ENCODE assay signal across 11 cellular contexts in the genomic region with DNA sequence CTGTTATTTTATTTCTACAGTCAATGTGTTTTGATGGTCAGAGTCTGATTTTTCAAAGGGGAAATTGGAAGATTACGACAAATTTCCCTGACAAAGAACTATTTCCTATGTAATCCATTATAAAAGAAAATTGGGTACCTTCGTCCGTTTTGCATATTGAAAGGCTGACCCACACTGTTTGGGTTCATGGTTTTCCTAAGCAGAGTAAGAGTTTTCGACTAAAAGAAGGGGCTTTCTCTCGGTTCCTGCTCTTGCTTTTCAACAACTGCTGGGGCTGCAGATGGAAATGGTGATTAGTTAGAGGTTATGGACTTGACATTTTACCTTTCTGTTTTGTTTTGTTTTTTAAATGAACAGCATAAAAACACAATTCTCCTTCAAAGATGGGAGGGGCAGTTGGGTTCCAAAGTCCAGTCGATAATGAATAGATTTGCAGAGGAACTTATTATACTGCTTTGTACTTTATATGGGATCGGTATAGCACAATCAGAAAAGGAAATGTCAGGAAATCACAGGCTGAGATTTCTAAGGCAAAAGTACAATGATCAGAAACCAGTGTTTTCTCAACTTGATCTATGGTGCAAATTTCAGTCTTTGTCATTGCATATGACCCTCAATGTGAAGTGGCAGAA. TPM values are rescaled to one million over a fixed set of nuclear protein-coding genes. Genes with fewer than 3 reads are reported as not detected.
DNase-seq lines count a peak whose midpoint lies in the region; TF ChIP-seq lines count a peak whose summit lies in the region.
"Had no signal": no experiment of that assay in that cellular context is flagged by ENCODE, and none has a peak within 500 bp of the region (broad histone marks: within the 10 kb centered on the region; RNA-seq: fewer than 3 reads in every experiment).

No MANE protein-coding gene starts in this region.

- TF ChIP-seq CTCF in glutamatergic neuron (IDR thresholded peaks at IDR 0.05; ENCODE audit: partially characterized antibody, unreplicated experiment) (no peak), prostate gland (IDR thresholded peaks at IDR 0.05) (no peak)

- H3K9me3 Mint-ChIP-seq in glutamatergic neuron (ENCODE audit: unreplicated experiment): no peaks in the 10 kb centered on the region
- H3K9me3 Mint-ChIP-seq in immature natural killer cell: peaks cover 0 to 8% (median under 1%) of the 10 kb centered on the region in 6 donors

- H3K4me3 ChIP-seq in GM08714 (ENCODE audit: low read length): peak overlapping the region; percentile 19; the same call in 1 of the 2 replicates
- peak overlapping the region; percentile 20 to 22 for H3K4me3 ChIP-seq in prostate gland

- no peak for TF ChIP-seq POLR2A in prostate gland (IDR thresholded peaks at IDR 0.05)

- H3K36me3 Mint-ChIP-seq in glutamatergic neuron (ENCODE audit: unreplicated experiment): no peaks in the 10 kb centered on the region
- no peaks in the 10 kb centered on the region for H3K36me3 Mint-ChIP-seq in immature natural killer cell

- H3K27me3 Mint-ChIP-seq in glutamatergic neuron (ENCODE audit: unreplicated experiment): no peaks in the 10 kb centered on the region
- peaks cover 0 to 7% (median 0%) of the 10 kb centered on the region in 3 donors for H3K27me3 Mint-ChIP-seq in immature natural killer cell (ENCODE audit: low read depth in 3 of 3)

- no peaks in the 10 kb centered on the region for H3K4me1 ChIP-seq in prostate gland (replicated peaks)

- H3K4me3 Mint-ChIP-seq in glutamatergic neuron (ENCODE audit: unreplicated experiment) (peak overlapping the region; percentile 84), immature natural killer cell (no peak overlapping the region)

- H3K27me3 ChIP-seq in prostate gland (replicated peaks; ENCODE audit: insufficient read depth): no peaks in the 10 kb centered on the region
- H3K27me3 ChIP-seq: cardiac muscle cell had no signal

- DNase-seq in NCI-H146 treated with DMSO at 0.1 percent for 48 hours (lab: John Stamatoyannopoulos, UW; ENCODE audit: unreplicated experiment): peak; percentile 85
- no peak for DNase-seq in glutamatergic neuron
- no peak for DNase-seq in prostate gland (ENCODE audit: low spot score)
- no peak for DNase-seq in kidney glomerular epithelial cell (lab: John Stamatoyannopoulos, UW)
- no peak for DNase-seq in immature natural killer cell
- no peak for DNase-seq in NCI-H1436 treated with DMSO at 0.1 percent for 48 hours (lab: John Stamatoyannopoulos, UW)
- DNase-seq in NCI-H128 (lab: John Stamatoyannopoulos, UW; ENCODE audit: unreplicated experiment): no peak
- DNase-seq: NCI-H187 treated with DMSO at 0.1 percent for 48 hours had no signal

- WGBS in prostate gland: 40% methylated on average over 7 of the region's 7 CpGs

- no peaks in the 10 kb centered on the region for H3K9me3 ChIP-seq in prostate gland

- H3K36me3 ChIP-seq in prostate gland: no peaks in the 10 kb centered on the region
- H3K36me3 ChIP-seq: cardiac muscle cell had no signal

- H3K27ac Mint-ChIP-seq in glutamatergic neuron (ENCODE audit: unreplicated experiment) (no peak overlapping the region), immature natural killer cell (no peak overlapping the region)

- H3K27ac ChIP-seq in prostate gland: no peak overlapping the region
- H3K27ac ChIP-seq: cardiac muscle cell had no signal

- intact Hi-C loops in prostate gland (cut with DNase I): no loop called here

- H3K4me1 Mint-ChIP-seq in glutamatergic neuron (ENCODE audit: low read depth, unreplicated experiment): peaks cover 10% of the 10 kb centered on the region
- no peaks in the 10 kb centered on the region for H3K4me1 Mint-ChIP-seq in immature natural killer cell

RNA-seq across cellular contexts. Expression of gene KCNMB2, which starts 1.0 kb away (rescaled TPM):
- total RNA-seq in glutamatergic neuron (ENCODE audit: unreplicated experiment): 0.47 TPM
- under 1 TPM in 1 of 2 donors, not detected in 1; 0.68 TPM for total RNA-seq in prostate gland
- polyA plus RNA-seq in immature natural killer cell: not detected
- total RNA-seq: pulmonary artery endothelial cell had no signal
- polyA plus RNA-seq: cardiac muscle cell had no signal
